In genomic region chr15:70722266-70723123, GRCh38 we compare ENCODE assay signal across 8 cellular contexts. TPM values are rescaled to one million over a fixed set of nuclear protein-coding genes. Genes with fewer than 3 reads are reported as not detected.
DNase-seq lines count a peak whose midpoint lies in the region; ATAC-seq, FAIRE-seq and TF ChIP-seq lines count a peak whose summit lies in the region.

No MANE protein-coding gene starts in this region.

- DNase-seq in Ammon's horn (ENCODE audit: low spot score) (peak; percentile 51), H4 (ENCODE audit: low spot score) (peak; percentile 47), PC-3 (peak; percentile 61), epithelial cell of proximal tubule (ENCODE audit: low read depth) (no peak), pancreas (no peak), activated T-cell treated with anti-CD3 and anti-CD28 coated beads for 4 hours (no peak)

- H4K20me1 ChIP-seq in PC-3 (ENCODE audit: low read length): no peaks in the 10 kb centered on the region

- H3K27me3 ChIP-seq in PC-3 (ENCODE audit: low read length) (no peaks in the 10 kb centered on the region), pancreas (no peaks in the 10 kb centered on the region)

- 78 to 79% methylated on average over 3 of the region's 3 CpGs for WGBS in pancreas, 2 donors

- H3K9ac ChIP-seq in PC-3 (ENCODE audit: low read length): no peak overlapping the region

- H3K9me2 ChIP-seq in PC-3 (replicated peaks; ENCODE audit: low read length): no peaks in the 10 kb centered on the region

- ATAC-seq in PC-3: 0 out of 2 replicates have a peak, but pooled peaks have one; percentile 11
- peak in 3 of 4 donors; percentile 41 to 67 (median 64) for ATAC-seq in pancreas
- no peak for ATAC-seq in GM18867 (IDR thresholded peaks at IDR 0.05; ENCODE audit: unreplicated experiment)
- ATAC-seq in GM19023 (IDR thresholded peaks at IDR 0.05; ENCODE audit: unreplicated experiment): no peak

- H3K27ac ChIP-seq in PC-3 (ENCODE audit: low read length) (no peak overlapping the region), pancreas (no peak overlapping the region)

- BruUV-seq in PC-3 (replicated peaks; lab: Mats Ljungman, UMichigan): no TSS peak

- no peak overlapping the region for H2AFZ ChIP-seq in PC-3 (ENCODE audit: low read length)

- intact Hi-C loops in PC-3 (cut with micrococcal nuclease): loop anchor here (1.0 kb wide), 1 partner anchor 43 kb away; no protein-coding TSS in a partner anchor
- intact Hi-C loops in pancreas (cut with DNase I): no loop called here

- H3F3A ChIP-seq in PC-3 (ENCODE audit: low read length, unreplicated experiment): no peaks in the 10 kb centered on the region

- CTCF ChIA-PET in PC-3 (lab: Charles Lee): interaction anchor here (0.5 to 1.5 kb wide), 9 partner anchors 39 to 153 kb away, joined by 3 to 6 read pairs (median 3); no protein-coding TSS in a partner anchor

- no peaks in the 10 kb centered on the region for H3K9me3 ChIP-seq in PC-3 (ENCODE audit: low read length)
- H3K9me3 ChIP-seq in pancreas: no peaks in the 10 kb centered on the region

- H3K4me1 ChIP-seq in PC-3 (ENCODE audit: insufficient read depth, low read length): peaks cover 2% of the 10 kb centered on the region
- peaks cover 0 to 3% (median 0%) of the 10 kb centered on the region in 3 donors for H3K4me1 ChIP-seq in pancreas

- POLR2A ChIA-PET in PC-3 (lab: Charles Lee; ENCODE audit: unreplicated experiment): interaction anchor here (0.7 to 0.8 kb wide), 2 partner anchors 43 to 177 kb away, joined by 3 to 6 read pairs; no protein-coding TSS in a partner anchor

- FAIRE-seq in pancreas (lab: Jason Lieb, UNC): peak; percentile 97

- peaks cover 33% of the 10 kb centered on the region for H3K79me2 ChIP-seq in PC-3 (ENCODE audit: low read length)

- H3K4me2 ChIP-seq in PC-3 (ENCODE audit: low read length): no peak overlapping the region

- peak; percentile 77 for TF ChIP-seq CTCF in PC-3 (conservative IDR thresholded peaks at IDR 0.05; ENCODE audit: low read depth, low read length)
- peak; percentile 72 for TF ChIP-seq CTCF in epithelial cell of proximal tubule (conservative IDR thresholded peaks at IDR 0.05; ENCODE audit: low read depth, low read length)
- peak; percentile 31 to 66 (median 62) for TF ChIP-seq CTCF in pancreas (IDR thresholded peaks at IDR 0.05)

- H3K36me3 ChIP-seq in PC-3 (ENCODE audit: low read depth, low read length) (no peaks in the 10 kb centered on the region), pancreas (no peaks in the 10 kb centered on the region)

- H3K4me3 ChIP-seq in PC-3 (ENCODE audit: low read length) (no peak overlapping the region), epithelial cell of proximal tubule (ENCODE audit: low read depth, low read length) (no peak overlapping the region), pancreas (no peak overlapping the region)

RNA-seq across cellular contexts. Expression of gene UACA, which starts 40.9 kb away (rescaled TPM):
- 6.4 and 9.0 TPM in 2 replicates for total RNA-seq in H4 (2014; rRNA removed; shearing (Covaris generic))
- total RNA-seq in PC-3 (2014; rRNA removed) (21.7 and 26.7 TPM in 2 replicates), epithelial cell of proximal tubule (20.6 and 39.7 TPM in 2 replicates), pancreas (10 to 100 TPM; 15.4 to 29.5 (median 19.7) TPM)
- polyA plus RNA-seq in pancreas: 10 to 100 TPM; 24.0 to 39.5 TPM

Comparison
In these comparisons a context has a peak if more than half of its experiments do, and no peak if none do; other contexts are left out.
1. DNase-seq: peak in Ammon's horn (single experiment), H4 (single experiment) and PC-3 (single experiment); none in epithelial cell of proximal tubule (single experiment), pancreas (0 of 6) and activated T-cell treated with anti-CD3 and anti-CD28 coated beads for 4 hours (single experiment).
2. ATAC-seq: peak in PC-3 (single experiment) and pancreas (3 of 4); none in GM18867 (single experiment) and GM19023 (single experiment).
3. Peak in every context shown above with its lines, with median percentiles within 50 percentile points of each other: CTCF ChIP-seq.